In the genomic region with DNA sequence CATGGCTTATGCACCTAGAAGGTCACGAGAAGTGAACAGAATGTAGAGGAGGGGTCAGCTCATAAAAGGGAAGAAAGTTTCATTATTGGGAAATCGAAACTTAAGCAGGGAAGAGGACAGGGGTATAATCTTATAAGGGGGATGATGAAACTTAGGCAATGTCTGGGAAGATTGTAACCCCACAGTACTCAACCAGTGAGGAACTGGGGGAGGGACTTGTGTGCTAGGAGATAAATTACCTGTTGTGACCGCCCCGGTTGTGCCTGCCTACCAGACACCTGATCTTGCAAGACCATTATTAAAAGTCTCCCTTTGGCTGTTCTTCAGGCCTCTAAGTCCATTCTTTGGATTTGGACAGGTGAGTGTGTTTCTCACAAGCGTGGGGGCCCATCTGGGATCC, we compare ENCODE assay signal across 29 cellular contexts. TPM values are rescaled to one million over a fixed set of nuclear protein-coding genes. Genes with fewer than 3 reads are reported as not detected.
"Had no signal": no experiment of that assay in that cellular context is flagged by ENCODE, and none has a peak within 500 bp of the region (broad histone marks: within the 10 kb centered on the region; RNA-seq: fewer than 3 reads in every experiment).

No MANE protein-coding gene starts in this region.

- H3K27ac ChIP-seq: ascending aorta, body of pancreas, PC-9, SK-N-MC had no signal

- H3K27me3 ChIP-seq: ascending aorta, body of pancreas had no signal

- H3K9me3 ChIP-seq: ascending aorta, body of pancreas had no signal

- H3K27ac Mint-ChIP-seq: activated CD4-positive, alpha-beta memory T cell treated with anti-CD3 and anti-CD28 coated beads for 36 hours; activated CD4-positive, alpha-beta T cell treated with anti-CD3 and anti-CD28 coated beads, Interleukin-2, amount 10 ng/mL, durations not matched to agents 24 days and 14 days; activated naive CD4-positive, alpha-beta T cell treated with anti-CD3 and anti-CD28 coated beads, Interleukin-2, amount 50 U/mL, for 72 hours; activated naive CD8-positive, alpha-beta T cell treated with anti-CD3 and anti-CD28 coated beads, Interleukin-2, amount 50 U/mL, for 24 hours; T-helper 1 cell treated with Interleukin-12 subunit alpha and Interleukin-12 subunit beta and Interleukin-4 antibody, amounts not matched to agents 30 μg/mL and 1 μg/mL, for 36 hours; WTC11 had no signal

- H3K4me1 ChIP-seq: ascending aorta, body of pancreas had no signal

- H3K4me3 Mint-ChIP-seq: activated CD4-positive, alpha-beta memory T cell treated with anti-CD3 and anti-CD28 coated beads for 36 hours; activated CD4-positive, alpha-beta T cell treated with anti-CD3 and anti-CD28 coated beads, Interleukin-2, amount 10 ng/mL, durations not matched to agents 24 days and 14 days; activated naive CD8-positive, alpha-beta T cell treated with anti-CD3 and anti-CD28 coated beads, Interleukin-2, amount 50 U/mL, for 24 hours; activated T-cell treated with anti-CD3 and anti-CD28 coated beads, Interleukin-2, amount 50 U/mL, for 4 hours; T-helper 1 cell treated with Interleukin-12 subunit alpha and Interleukin-12 subunit beta and Interleukin-4 antibody, amounts not matched to agents 30 μg/mL and 1 μg/mL, for 36 hours; WTC11 had no signal

- H3K36me3 ChIP-seq: ascending aorta had no signal

- DNase-seq: activated CD4-positive, alpha-beta memory T cell treated with anti-CD3 and anti-CD28 coated beads for 36 hours; activated CD4-positive, alpha-beta T cell treated with anti-CD3 and anti-CD28 coated beads, Interleukin-2, amount 10 ng/mL, durations not matched to agents 24 days and 14 days; activated CD4-positive, CD25-positive, alpha-beta regulatory T cell treated with anti-CD3 and anti-CD28 coated beads, Interleukin-2, amount 50 U/mL, for 72 hours; activated CD8-positive, alpha-beta memory T cell treated with anti-CD3 and anti-CD28 coated beads for 24 hours; activated effector memory CD4-positive, alpha-beta T cell treated with anti-CD3 and anti-CD28 coated beads, Interleukin-2, amount 50 U/mL, for 16 hours; activated naive CD4-positive, alpha-beta T cell treated with Interleukin-2 at 50 U/mL for 16 hours; activated naive CD8-positive, alpha-beta T cell treated with anti-CD3 and anti-CD28 coated beads, Interleukin-2, amount 50 U/mL, for 24 hours; activated T-cell treated with anti-CD3 and anti-CD28 coated beads, Interleukin-2, amount 50 U/mL, for 4 hours; amniotic stem cell; body of pancreas; central memory CD4-positive, alpha-beta T cell; Kasumi-1; KBM-7; NCI-H1105 treated with DMSO at 0.1 percent for 48 hours; NCI-H1436 treated with DMSO at 0.1 percent for 48 hours; NCI-H187; NCI-H2081 treated with DMSO at 0.1 percent for 48 hours; NCI-H446; NCI-H524; PC-9; SHP77 treated with DMSO at 0.1 percent for 48 hours; SW 1271 had no signal

- H3K4me3 ChIP-seq: ascending aorta, body of pancreas, PC-9, SK-N-MC had no signal

- H3K9me3 Mint-ChIP-seq: activated CD4-positive, alpha-beta memory T cell treated with anti-CD3 and anti-CD28 coated beads for 36 hours had no signal

RNA-seq across cellular contexts. Expression of gene VN1R5, which starts 37.6 kb away (rescaled TPM):
- total RNA-seq: activated CD4-positive, alpha-beta memory T cell treated with anti-CD3 and anti-CD28 coated beads for 36 hours; activated CD4-positive, alpha-beta T cell treated with anti-CD3 and anti-CD28 coated beads, Interleukin-2, amount 10 ng/mL, durations not matched to agents 24 days and 14 days; activated naive CD4-positive, alpha-beta T cell treated with anti-CD3 and anti-CD28 coated beads, Interleukin-2, amount 50 U/mL, for 72 hours; activated T-cell treated with anti-CD3 and anti-CD28 coated beads, Interleukin-2, amount 50 U/mL, for 4 hours; ascending aorta; body of pancreas; bronchial epithelial cell; chondrocyte; PC-9; WTC11 had no signal
